Comparison of ENCODE assay signal across 8 cellular contexts in genomic region chr1:19311503-19311930, GRCh38. TPM values are rescaled to one million over a fixed set of nuclear protein-coding genes. Genes with fewer than 3 reads are reported as not detected.
DNase-seq lines count a peak whose midpoint lies in the region; ATAC-seq and TF ChIP-seq lines count a peak whose summit lies in the region.

No MANE protein-coding gene starts in this region.

- H3K4me1 Mint-ChIP-seq in Calu3 (ENCODE audit: low read depth, unreplicated experiment) = peaks cover 26% of the 10 kb centered on the region
- H3K4me1 Mint-ChIP-seq in neural progenitor cell = peaks cover 37% of the 10 kb centered on the region

- TF ChIP-seq CTCF in Calu3 (IDR thresholded peaks at IDR 0.05; ENCODE audit: unreplicated experiment) (no peak), neural progenitor cell (IDR thresholded peaks at IDR 0.05) (no peak)

- no peak for ATAC-seq in GM19035 (IDR thresholded peaks at IDR 0.05; ENCODE audit: unreplicated experiment)
- no peak for ATAC-seq in HG02870 (IDR thresholded peaks at IDR 0.05; ENCODE audit: unreplicated experiment)

- peak overlapping the region; percentile 67; the same call in 1 of the 2 replicates for H3K27ac ChIP-seq in SK-N-MC
- H3K27ac ChIP-seq in epithelial cell of prostate = peak overlapping the region; percentile 68
- H3K27ac ChIP-seq in neural progenitor cell = no peak overlapping the region

- H4K20me1 ChIP-seq in neural progenitor cell (ENCODE audit: low read depth) = peaks cover 34% of the 10 kb centered on the region

- H3K27me3 ChIP-seq in neural progenitor cell = no peaks in the 10 kb centered on the region

- H3K79me2 ChIP-seq in neural progenitor cell (ENCODE audit: low read depth) = peaks cover 39% of the 10 kb centered on the region

- intact Hi-C loops in Calu3 (cut with micrococcal nuclease; ENCODE audit: unreplicated experiment) = no loop called here

- H3K4me3 Mint-ChIP-seq in Calu3 (ENCODE audit: low read depth, unreplicated experiment) (peak overlapping the region; percentile 67), neural progenitor cell (peak overlapping the region; percentile 94)

- no peaks in the 10 kb centered on the region for H3K9me3 ChIP-seq in SK-N-MC (ENCODE audit: low read depth, low read length)
- H3K9me3 ChIP-seq in neural progenitor cell (ENCODE audit: low read depth) = no peaks in the 10 kb centered on the region

- CTCF ChIA-PET in Calu3 (lab: Charles Lee) (no interaction called here), HEK293T (lab: Yijun Ruan, JAX) (no interaction called here)

- no TSS peak for BruUV-seq in Calu3 (replicated peaks; lab: Mats Ljungman, UMichigan)

- H3K36me3 Mint-ChIP-seq in Calu3 (ENCODE audit: insufficient read depth, unreplicated experiment) (peaks cover 41% of the 10 kb centered on the region), neural progenitor cell (peaks cover 15% of the 10 kb centered on the region)

- H3K27ac Mint-ChIP-seq in Calu3 (ENCODE audit: unreplicated experiment) (peak overlapping the region; percentile 20), neural progenitor cell (peak overlapping the region; percentile 74)

- peak overlapping the region; percentile 99 for H3K4me2 ChIP-seq in neural progenitor cell

- no peaks in the 10 kb centered on the region for H3K9me3 Mint-ChIP-seq in Calu3 (ENCODE audit: low read depth, unreplicated experiment)
- H3K9me3 Mint-ChIP-seq in neural progenitor cell = no peaks in the 10 kb centered on the region

- DNase-seq in Calu3 = peak; percentile 21
- peak; percentile 15 for DNase-seq in HEK293T (ENCODE audit: extremely low spot score)
- DNase-seq in SK-N-MC (ENCODE audit: low read depth, low spot score) = no peak
- DNase-seq in epithelial cell of prostate (ENCODE audit: low read depth, low spot score) = no peak
- no peak for DNase-seq in neural progenitor cell (ENCODE audit: low spot score)
- no peak for DNase-seq in kidney tubule cell (ENCODE audit: low spot score)

- H3K27me3 Mint-ChIP-seq in Calu3 (ENCODE audit: unreplicated experiment) = no peaks in the 10 kb centered on the region
- peaks cover 2% of the 10 kb centered on the region for H3K27me3 Mint-ChIP-seq in neural progenitor cell (ENCODE audit: insufficient read depth, low read depth)

- peak overlapping the region; percentile 98 for H3K9ac ChIP-seq in SK-N-MC (ENCODE audit: insufficient read length)
- peak overlapping the region; percentile 69 for H3K9ac ChIP-seq in neural progenitor cell

- H3K4me3 ChIP-seq in SK-N-MC (peak overlapping the region; percentile 99), neural progenitor cell (peak overlapping the region; percentile 72)

- no peaks in the 10 kb centered on the region for H3F3A ChIP-seq in neural progenitor cell (ENCODE audit: low read depth)

- H3K36me3 ChIP-seq in SK-N-MC (ENCODE audit: insufficient read depth, low read length) = peaks cover 23% of the 10 kb centered on the region; the same call in 1 of the 2 replicates
- H3K36me3 ChIP-seq in neural progenitor cell = no peaks in the 10 kb centered on the region

- H3K4me1 ChIP-seq in neural progenitor cell = peaks cover 7% of the 10 kb centered on the region

- H2AFZ ChIP-seq in neural progenitor cell (replicated peaks) = peak overlapping the region; percentile 75

- POLR2A ChIA-PET in HEK293T (lab: Yijun Ruan, JAX) = interaction anchor here (1.0 to 2.6 kb wide), 4 partner anchors 11 to 42 kb away, joined by 3 to 12 read pairs (median 6); no protein-coding TSS in a partner anchor

TF ChIP-seq in HEK293T, 16 proteins besides CTCF, POLR2A, EP300 and RAD21:
- TF ChIP-seq L3MBTL2 (conservative IDR thresholded peaks at IDR 0.05) = no peak
- no peak for TF ChIP-seq ZNF384 (IDR thresholded peaks at IDR 0.05)
- TF ChIP-seq CTBP1 (IDR thresholded peaks at IDR 0.05; ENCODE audit: borderline replicate concordance) = no peak
- no peak for TF ChIP-seq FOXM1 (IDR thresholded peaks at IDR 0.05; ENCODE audit: borderline replicate concordance)
- TF ChIP-seq HDGF (IDR thresholded peaks at IDR 0.05; ENCODE audit: borderline replicate concordance) = no peak
- TF ChIP-seq FOXA1 (IDR thresholded peaks at IDR 0.05) = no peak
- no peak for TF ChIP-seq BHLHE40 (IDR thresholded peaks at IDR 0.05; ENCODE audit: borderline replicate concordance)
- TF ChIP-seq SP1 (IDR thresholded peaks at IDR 0.05) = no peak
- TF ChIP-seq SUZ12 (IDR thresholded peaks at IDR 0.05) = no peak
- no peak for TF ChIP-seq TARDBP (IDR thresholded peaks at IDR 0.05)
- TF ChIP-seq LEF1 (IDR thresholded peaks at IDR 0.05; ENCODE audit: borderline replicate concordance) = no peak

RNA-seq across cellular contexts. Expression of gene AKR7A2, which starts 0.4 kb away (rescaled TPM):
- 25.7 and 26.3 TPM in 2 replicates for total RNA-seq in Calu3 (2022)
- 37.5 and 92.3 TPM in 2 replicates for total RNA-seq in neural progenitor cell (ENCODE audit: low replicate concordance)

RNA-seq across cellular contexts. Expression of gene SLC66A1, which starts 0.6 kb away (rescaled TPM):
- total RNA-seq in Calu3 (2022) = 10.0 and 13.1 TPM in 2 replicates
- total RNA-seq in neural progenitor cell (ENCODE audit: low replicate concordance) = 4.8 and 16.7 TPM in 2 replicates

RNA-seq across cellular contexts. Expression of gene AKR7A3, which starts 22.9 kb away (rescaled TPM):
- total RNA-seq in Calu3 (2022) (1.7 and 2.2 TPM in 2 replicates), neural progenitor cell (ENCODE audit: low replicate concordance) (0.96 TPM in 1 of 2 replicates, not detected in the other)

RNA-seq across cellular contexts. Expression of gene MRTO4, which starts 59.9 kb away (rescaled TPM):
- 37.0 and 41.4 TPM in 2 replicates for total RNA-seq in Calu3 (2022)
- 23.2 and 33.9 TPM in 2 replicates for total RNA-seq in neural progenitor cell (ENCODE audit: low replicate concordance)

Comparison
In these comparisons a context has a peak if more than half of its experiments do, and no peak if none do; other contexts are left out.
1. DNase-seq: peak in Calu3 (single experiment) and HEK293T (single experiment); none in SK-N-MC (single experiment), epithelial cell of prostate (single experiment), neural progenitor cell (single experiment) and kidney tubule cell (single experiment).